In the genomic region with DNA sequence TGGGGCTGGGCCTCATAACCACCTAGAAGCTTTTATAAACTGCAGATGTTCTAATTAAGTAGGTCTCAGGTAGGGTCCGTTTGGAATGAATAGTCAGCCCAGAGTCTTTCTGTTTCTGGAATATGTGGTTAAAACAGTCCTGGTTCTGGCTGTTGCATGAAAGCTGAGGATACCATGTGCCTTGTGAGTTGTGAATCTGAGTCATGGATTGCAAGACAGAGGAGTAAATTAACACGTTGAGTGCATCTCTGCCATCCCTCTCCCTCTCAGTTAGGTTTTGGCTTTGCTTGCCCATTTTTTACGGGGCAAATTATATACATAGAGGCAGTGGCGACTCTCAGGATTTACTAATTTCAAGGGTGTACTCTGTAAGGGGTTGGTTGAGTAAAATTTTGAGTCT, we compare ENCODE assay signal across 12 cellular contexts. TPM values are rescaled to one million over a fixed set of nuclear protein-coding genes. Genes with fewer than 3 reads are reported as not detected.
A peak's percentile ranks its signal among the peaks of the same experiment; 100 is the strongest.
DNase-seq lines count a peak whose midpoint lies in the region; ATAC-seq and TF ChIP-seq lines count a peak whose summit lies in the region.
"Had no signal": no experiment of that assay in that cellular context is flagged by ENCODE, and none has a peak within 500 bp of the region (broad histone marks: within the 10 kb centered on the region; RNA-seq: fewer than 3 reads in every experiment).

No MANE protein-coding gene starts in this region.

- CTCF ChIA-PET in CD4-positive, alpha-beta T cell (lab: Charles Lee) = interaction anchor here (1.0 to 2.0 kb wide), 6 partner anchors 14 to 227 kb away, joined by 3 to 5 read pairs (median 4); no protein-coding TSS in a partner anchor
- CTCF ChIA-PET in HEK293T (lab: Yijun Ruan, JAX) = interaction anchor here (1.0 to 1.4 kb wide), 2 partner anchors 12 to 252 kb away, joined by 3 read pairs; no protein-coding TSS in a partner anchor

- peaks cover 95% of the 10 kb centered on the region for H3K4me1 Mint-ChIP-seq in CD4-positive, alpha-beta T cell (ENCODE audit: low read depth)
- H3K4me1 Mint-ChIP-seq in natural killer cell treated with Interleukin-12 subunit alpha and Interleukin-12 subunit beta and Interleukin-15 and Interleukin-18, amount 100 ng/mL, for 72 hours (ENCODE audit: low read depth in 2 of 2) = peaks cover 72 to 79% of the 10 kb centered on the region in 2 donors

- H3K27me3 Mint-ChIP-seq in CD4-positive, alpha-beta T cell = no peaks in the 10 kb centered on the region
- no peaks in the 10 kb centered on the region for H3K27me3 Mint-ChIP-seq in natural killer cell treated with Interleukin-12 subunit alpha and Interleukin-12 subunit beta and Interleukin-15 and Interleukin-18, amount 100 ng/mL, for 72 hours

- no peak for ATAC-seq in CD4-positive, alpha-beta T cell (ENCODE audit: poor library complexity)
- ATAC-seq in GM18502 (IDR thresholded peaks at IDR 0.05; ENCODE audit: poor library complexity, unreplicated experiment) (peak; percentile 5), HG03521 (IDR thresholded peaks at IDR 0.05; ENCODE audit: unreplicated experiment) (no peak)
- ATAC-seq in activated naive CD4-positive, alpha-beta T cell treated with anti-CD3 and anti-CD28 coated beads, Interleukin-2, amount 50 U/mL, for 72 hours = no peak
- ATAC-seq in natural killer cell treated with Interleukin-12 subunit alpha and Interleukin-12 subunit beta and Interleukin-15 and Interleukin-18, amount 100 ng/mL, for 72 hours = peak; percentile 59 to 67

- H3K9me3 ChIP-seq in CD4-positive, alpha-beta T cell (ENCODE audit: control insufficient read depth, low read length) = no peaks in the 10 kb centered on the region
- H3K9me3 ChIP-seq: Caco-2, thyroid gland had no signal

- no peak for TF ChIP-seq CTCF in CD4-positive, alpha-beta T cell (IDR thresholded peaks at IDR 0.05)

- H3K36me3 Mint-ChIP-seq in CD4-positive, alpha-beta T cell (ENCODE audit: low read depth) = peaks cover 62% of the 10 kb centered on the region
- peaks cover 22 to 61% of the 10 kb centered on the region in 2 donors for H3K36me3 Mint-ChIP-seq in activated naive CD4-positive, alpha-beta T cell treated with anti-CD3 and anti-CD28 coated beads, Interleukin-2, amount 50 U/mL, for 72 hours
- H3K36me3 Mint-ChIP-seq in natural killer cell treated with Interleukin-12 subunit alpha and Interleukin-12 subunit beta and Interleukin-15 and Interleukin-18, amount 100 ng/mL, for 72 hours = peaks cover 5% of the 10 kb centered on the region

- H3K27ac ChIP-seq in CD4-positive, alpha-beta T cell (ENCODE audit: low read depth, low read length) = peak overlapping the region; percentile 52
- H3K27ac ChIP-seq: cardiac muscle cell had no signal

- H3K27me3 ChIP-seq in CD4-positive, alpha-beta T cell (ENCODE audit: control insufficient read depth, insufficient read depth, low read length) = no peaks in the 10 kb centered on the region
- H3K27me3 ChIP-seq: cardiac muscle cell, thyroid gland had no signal

- DNase-seq in CD4-positive, alpha-beta T cell = no peak
- DNase-seq in activated naive CD4-positive, alpha-beta T cell treated with anti-CD3 and anti-CD28 coated beads, Interleukin-2, amount 50 U/mL, for 72 hours (ENCODE audit: low spot score in 2 of 2) = no peak
- no peak for DNase-seq in natural killer cell treated with Interleukin-12 subunit alpha and Interleukin-12 subunit beta and Interleukin-15 and Interleukin-18, amount 100 ng/mL, for 72 hours (ENCODE audit: low spot score)
- DNase-seq in HEK293T (ENCODE audit: extremely low spot score) (no peak), NCI-H1417 treated with DMSO at 0.1 percent for 48 hours (lab: John Stamatoyannopoulos, UW) (no peak)
- DNase-seq: Caco-2, head of caudate nucleus, IMR-90, thyroid gland had no signal

- H3K4me3 Mint-ChIP-seq in CD4-positive, alpha-beta T cell = peak overlapping the region; percentile 60
- peak overlapping the region; percentile 69 for H3K4me3 Mint-ChIP-seq in natural killer cell treated with Interleukin-12 subunit alpha and Interleukin-12 subunit beta and Interleukin-15 and Interleukin-18, amount 100 ng/mL, for 72 hours

- no peaks in the 10 kb centered on the region for H3K9me3 Mint-ChIP-seq in CD4-positive, alpha-beta T cell
- H3K9me3 Mint-ChIP-seq in activated naive CD4-positive, alpha-beta T cell treated with anti-CD3 and anti-CD28 coated beads, Interleukin-2, amount 50 U/mL, for 72 hours = no peaks in the 10 kb centered on the region
- H3K9me3 Mint-ChIP-seq in natural killer cell treated with Interleukin-12 subunit alpha and Interleukin-12 subunit beta and Interleukin-15 and Interleukin-18, amount 100 ng/mL, for 72 hours = peaks cover 3% of the 10 kb centered on the region

- intact Hi-C loops in CD4-positive, alpha-beta T cell (cut with DNase I, micrococcal nuclease) = no loop called here

- H3K27ac Mint-ChIP-seq in CD4-positive, alpha-beta T cell = peak overlapping the region; percentile 98
- H3K27ac Mint-ChIP-seq in activated naive CD4-positive, alpha-beta T cell treated with anti-CD3 and anti-CD28 coated beads, Interleukin-2, amount 50 U/mL, for 72 hours = peak overlapping the region; percentile 15 to 94
- H3K27ac Mint-ChIP-seq in natural killer cell treated with Interleukin-12 subunit alpha and Interleukin-12 subunit beta and Interleukin-15 and Interleukin-18, amount 100 ng/mL, for 72 hours = peak overlapping the region; percentile 76 to 95

- POLR2A ChIA-PET in CD4-positive, alpha-beta T cell (lab: Charles Lee) = interaction anchor here (0.6 to 2.2 kb wide), 14 partner anchors 12 to 291 kb away, joined by 3 to 8 read pairs (median 3); no protein-coding TSS in a partner anchor
- POLR2A ChIA-PET in HEK293T (lab: Yijun Ruan, JAX) = no interaction called here

TF ChIP-seq in HEK293T, 16 proteins besides CTCF, POLR2A, EP300 and RAD21:
- TF ChIP-seq ELF4 (IDR thresholded peaks at IDR 0.05) (no peak), TARDBP (IDR thresholded peaks at IDR 0.05) (no peak), ARNT (IDR thresholded peaks at IDR 0.05) (no peak), CTBP1 (IDR thresholded peaks at IDR 0.05; ENCODE audit: borderline replicate concordance) (no peak), FOXM1 (IDR thresholded peaks at IDR 0.05; ENCODE audit: borderline replicate concordance) (no peak), SUZ12 (IDR thresholded peaks at IDR 0.05) (no peak), FOXA1 (IDR thresholded peaks at IDR 0.05) (no peak), LEF1 (IDR thresholded peaks at IDR 0.05; ENCODE audit: borderline replicate concordance) (no peak), FOXK2 (IDR thresholded peaks at IDR 0.05) (no peak), SP1 (IDR thresholded peaks at IDR 0.05) (no peak), BHLHE40 (IDR thresholded peaks at IDR 0.05; ENCODE audit: borderline replicate concordance) (no peak), NFRKB (IDR thresholded peaks at IDR 0.05) (no peak), L3MBTL2 (conservative IDR thresholded peaks at IDR 0.05) (no peak), ZNF384 (IDR thresholded peaks at IDR 0.05) (no peak), HDGF (IDR thresholded peaks at IDR 0.05; ENCODE audit: borderline replicate concordance) (no peak)
- TF ChIP-seq, protein P1, sequence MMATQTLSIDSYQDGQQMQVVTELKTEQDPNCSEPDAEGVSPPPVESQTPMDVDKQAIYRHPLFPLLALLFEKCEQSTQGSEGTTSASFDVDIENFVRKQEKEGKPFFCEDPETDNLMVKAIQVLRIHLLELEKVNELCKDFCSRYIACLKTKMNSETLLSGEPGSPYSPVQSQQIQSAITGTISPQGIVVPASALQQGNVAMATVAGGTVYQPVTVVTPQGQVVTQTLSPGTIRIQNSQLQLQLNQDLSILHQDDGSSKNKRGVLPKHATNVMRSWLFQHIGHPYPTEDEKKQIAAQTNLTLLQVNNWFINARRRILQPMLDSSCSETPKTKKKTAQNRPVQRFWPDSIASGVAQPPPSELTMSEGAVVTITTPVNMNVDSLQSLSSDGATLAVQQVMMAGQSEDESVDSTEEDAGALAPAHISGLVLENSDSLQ (IDR thresholded peaks at IDR 0.05) = no peak
TF ChIP-seq in HEK293T: peak in this region for 0.

RNA-seq across cellular contexts. Expression of gene NCK2, which starts 59.1 kb away (rescaled TPM):
- total RNA-seq in CD4-positive, alpha-beta T cell = 10 to 100 TPM; 92.1 to 92.3 TPM
- total RNA-seq in activated naive CD4-positive, alpha-beta T cell treated with anti-CD3 and anti-CD28 coated beads, Interleukin-2, amount 50 U/mL, for 72 hours = 10 to 100 TPM; 89.3 to 98.5 TPM
- 10 to 100 TPM; 44.7 to 47.4 TPM for total RNA-seq in natural killer cell treated with Interleukin-12 subunit alpha and Interleukin-12 subunit beta and Interleukin-15 and Interleukin-18, amount 100 ng/mL, for 72 hours

Comparison
In these comparisons a context has a peak if more than half of its experiments do, and no peak if none do; other contexts are left out.
1. ATAC-seq: peak in GM18502 (single experiment) and natural killer cell treated with Interleukin-12 subunit alpha and Interleukin-12 subunit beta and Interleukin-15 and Interleukin-18, amount 100 ng/mL, for 72 hours (2 of 2); none in CD4-positive, alpha-beta T cell (single experiment), activated naive CD4-positive, alpha-beta T cell treated with anti-CD3 and anti-CD28 coated beads, Interleukin-2, amount 50 U/mL, for 72 hours (0 of 2) and HG03521 (single experiment).
2. Peak in every context shown above with its lines, with median percentiles within 50 percentile points of each other: H3K27ac Mint-ChIP-seq.